28 cellular contexts compared by ENCODE assay signal in the genomic region with DNA sequence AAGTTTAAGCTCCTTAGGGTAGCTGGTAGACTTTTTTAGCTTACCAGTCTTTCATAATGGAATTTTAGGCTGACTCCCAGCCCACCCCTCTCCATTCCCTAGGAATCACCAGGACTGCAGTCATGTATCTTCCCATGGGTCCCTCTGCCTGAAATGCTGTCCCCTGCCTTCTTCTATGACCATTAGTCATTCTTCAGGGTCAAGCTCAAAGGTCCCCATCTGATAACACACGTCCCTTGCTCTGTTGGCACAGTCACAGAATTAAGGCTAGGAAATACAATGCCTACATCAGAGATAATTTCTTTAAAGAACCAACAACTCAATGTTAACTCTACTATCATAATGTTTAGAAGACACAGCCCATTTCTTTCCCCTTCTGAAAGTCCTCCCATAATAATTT.
DNase-seq lines count a peak whose midpoint lies in the region; ATAC-seq and TF ChIP-seq lines count a peak whose summit lies in the region.
"Had no signal": no experiment of that assay in that cellular context is flagged by ENCODE, and none has a peak within 500 bp of the region (broad histone marks: within the 10 kb centered on the region; RNA-seq: fewer than 3 reads in every experiment).

No MANE protein-coding gene starts in this region.

- peak overlapping the region; percentile 9 to 67 for H3K27ac ChIP-seq in right atrium auricular region
- H3K27ac ChIP-seq in right lobe of liver, result peak overlapping the region; percentile 28 to 66 (median 54)
- H3K27ac ChIP-seq in spleen, result peak overlapping the region; percentile 43 to 83 (median 80)
- H3K27ac ChIP-seq: A549, GM23248, neutrophil had no signal

- H3K9me3 ChIP-seq in right atrium auricular region, result no peaks in the 10 kb centered on the region
- H3K9me3 ChIP-seq in right lobe of liver, result no peaks in the 10 kb centered on the region
- no peaks in the 10 kb centered on the region for H3K9me3 ChIP-seq in spleen
- H3K9me3 ChIP-seq: A549, neutrophil, transverse colon had no signal

- TF ChIP-seq POLR2A in right lobe of liver (IDR thresholded peaks at IDR 0.05) (no peak), spleen (IDR thresholded peaks at IDR 0.05) (no peak)

- WGBS in right lobe of liver (ENCODE audit: insufficient coverage, low coverage, low lambda C conversion rate, missing lambda C conversion rate), result 5% methylated on average over 1 of the region's 1 CpG
- 39 to 71% (median 65%) methylated on average over 1 of the region's 1 CpG for WGBS in spleen, 5 donors

- H3K27me3 ChIP-seq in right atrium auricular region, result no peaks in the 10 kb centered on the region
- H3K27me3 ChIP-seq in right lobe of liver, result no peaks in the 10 kb centered on the region
- no peaks in the 10 kb centered on the region for H3K27me3 ChIP-seq in spleen (replicated peaks in 1 of 7)
- H3K27me3 ChIP-seq: neutrophil, transverse colon had no signal

- H3K9me3 Mint-ChIP-seq in chondrocyte (ENCODE audit: low read depth), result no peaks in the 10 kb centered on the region
- H3K9me3 Mint-ChIP-seq: stimulated activated memory B cell treated with anti-CD40 and anti-IgM and Interleukin-4, amounts not matched to agents 10 μg/mL and 1 μg/mL and 100 μg/mL, for 72 hours had no signal

- ATAC-seq in right lobe of liver, result peak in 2 of 4 donors; percentile 43 to 63
- ATAC-seq: A549; esophagus mucosa; stimulated activated memory B cell treated with anti-CD40 and anti-IgM and Interleukin-4, amounts not matched to agents 10 μg/mL and 1 μg/mL and 100 μg/mL, for 72 hours; WTC11 had no signal

- peaks cover 1% of the 10 kb centered on the region for H3K27me3 Mint-ChIP-seq in chondrocyte (ENCODE audit: low read depth)
- H3K27me3 Mint-ChIP-seq: B cell had no signal

- H3K4me3 ChIP-seq in right atrium auricular region (peak overlapping the region in 1 of 2 donors; percentile 43), right lobe of liver (peak overlapping the region; percentile 6 to 19 (median 12)), spleen (peak overlapping the region; percentile 16 to 70 (median 44))
- H3K4me3 ChIP-seq: A549, GM23248, transverse colon had no signal

- intact Hi-C loops in cardiac septum (cut with DNase I) (loop anchor here (5.0 kb wide), 1 partner anchor 89 kb away; no protein-coding TSS in a partner anchor), right lobe of liver (cut with DNase I) (no loop called here), spleen (cut with DNase I; ENCODE audit: low total_unique reads) (no loop called here)

- H3K4me3 Mint-ChIP-seq in chondrocyte (ENCODE audit: unreplicated experiment), result no peak overlapping the region
- H3K4me3 Mint-ChIP-seq: activated naive CD8-positive, alpha-beta T cell; B cell; CD8-positive, alpha-beta memory T cell; stimulated activated memory B cell treated with anti-CD40 and anti-IgM and Interleukin-4, amounts not matched to agents 10 μg/mL and 1 μg/mL and 100 μg/mL, for 72 hours; WTC11 had no signal

- TF ChIP-seq CTCF in right atrium auricular region (IDR thresholded peaks at IDR 0.05) (no peak), right lobe of liver (IDR thresholded peaks at IDR 0.05) (no peak), spleen (IDR thresholded peaks at IDR 0.05 in 8 of 11, conservative IDR thresholded peaks at IDR 0.05 in 3 of 11) (no peak), GM10266 (IDR thresholded peaks at IDR 0.05; ENCODE audit: control insufficient read depth, insufficient read depth, low read depth, missing control alignments) (no peak), chondrocyte (IDR thresholded peaks at IDR 0.05) (no peak)

- H3K36me3 Mint-ChIP-seq in chondrocyte (ENCODE audit: low read depth), result peaks cover 2% of the 10 kb centered on the region
- H3K36me3 Mint-ChIP-seq: activated naive CD8-positive, alpha-beta T cell; CD8-positive, alpha-beta memory T cell; stimulated activated memory B cell treated with anti-CD40 and anti-IgM and Interleukin-4, amounts not matched to agents 10 μg/mL and 1 μg/mL and 100 μg/mL, for 72 hours; WTC11 had no signal

- no peak overlapping the region for H3K27ac Mint-ChIP-seq in chondrocyte (ENCODE audit: unreplicated experiment)
- H3K27ac Mint-ChIP-seq: activated naive CD8-positive, alpha-beta T cell; B cell; CD8-positive, alpha-beta memory T cell; stimulated activated memory B cell treated with anti-CD40 and anti-IgM and Interleukin-4, amounts not matched to agents 10 μg/mL and 1 μg/mL and 100 μg/mL, for 72 hours; WTC11 had no signal

- H3K4me1 ChIP-seq in right atrium auricular region (peaks cover 0 to 53% of the 10 kb centered on the region in 2 donors), right lobe of liver (no peaks in the 10 kb centered on the region), spleen (peaks cover 0 to 51% (median 14%) of the 10 kb centered on the region in 6 donors)
- H3K4me1 ChIP-seq: A549 had no signal

- H3K36me3 ChIP-seq in right atrium auricular region (no peaks in the 10 kb centered on the region), right lobe of liver (no peaks in the 10 kb centered on the region), spleen (no peaks in the 10 kb centered on the region)
- H3K36me3 ChIP-seq: neutrophil, transverse colon had no signal

- H3K4me1 Mint-ChIP-seq in chondrocyte (ENCODE audit: low read depth), result peaks cover 46% of the 10 kb centered on the region
- H3K4me1 Mint-ChIP-seq: CD8-positive, alpha-beta memory T cell; stimulated activated memory B cell treated with anti-CD40 and anti-IgM and Interleukin-4, amounts not matched to agents 10 μg/mL and 1 μg/mL and 100 μg/mL, for 72 hours had no signal

- DNase-seq in right atrium auricular region (ENCODE audit: low spot score), result no peak
- DNase-seq in cardiac septum (ENCODE audit: low spot score), result no peak
- DNase-seq in right lobe of liver, result no peak
- DNase-seq in spleen, result no peak
- no peak for DNase-seq in activated CD4-positive, alpha-beta T cell treated with anti-CD3 and anti-CD28 coated beads, Interleukin-2, amount 50 U/mL, for 48 hours
- no peak for DNase-seq in GM10266 (ENCODE audit: extremely low spot score)
- DNase-seq in chondrocyte (ENCODE audit: low spot score), result no peak
- no peak for DNase-seq in activated CD8-positive, alpha-beta memory T cell treated with anti-CD3 and anti-CD28 coated beads for 24 hours
- DNase-seq: CD8-positive, alpha-beta memory T cell; cerebellar nuclear complex; effector CD8-positive, alpha-beta T cell; GM23248; KBM-7; mesenchymal stem cell; MM.1S; NCI-H1417; NCI-H2081 treated with DMSO at 0.1 percent for 48 hours; NCI-H446; OCI-M1; stimulated activated CD4-positive, alpha-beta T cell treated with anti-CD3 and anti-CD28 coated beads, Interleukin-2, amount 100 ng/mL, for 48 hours; transverse colon had no signal
